13 cellular contexts compared by ENCODE assay signal in genomic region chr5:135127604-135128240, GRCh38.
DNase-seq lines count a peak whose midpoint lies in the region; ATAC-seq, FAIRE-seq and TF ChIP-seq lines count a peak whose summit lies in the region.
"Had no signal": no experiment of that assay in that cellular context is flagged by ENCODE, and none has a peak within 500 bp of the region (broad histone marks: within the 10 kb centered on the region; RNA-seq: fewer than 3 reads in every experiment).

No MANE protein-coding gene starts in this region.

- no peak overlapping the region for H3K27ac ChIP-seq in GM23248
- H3K27ac ChIP-seq in RWPE2 (ENCODE audit: poor library complexity, severe bottlenecking): peak overlapping the region; percentile 55
- H3K27ac ChIP-seq in fibroblast of lung (ENCODE audit: insufficient read depth, low read length): no peak overlapping the region
- peak overlapping the region in 4 of 5 donors; percentile 27 to 68 (median 48) for H3K27ac ChIP-seq in stomach

- H3F3A ChIP-seq in GM23248 (ENCODE audit: insufficient read depth): no peaks in the 10 kb centered on the region

- no peaks in the 10 kb centered on the region for H3K9me3 ChIP-seq in GM23248 (ENCODE audit: low read depth)
- H3K9me3 ChIP-seq in RWPE2 (ENCODE audit: severe bottlenecking): no peaks in the 10 kb centered on the region
- no peaks in the 10 kb centered on the region for H3K9me3 ChIP-seq in fibroblast of lung (ENCODE audit: control insufficient read depth, insufficient read depth, low read depth, low read length)
- H3K9me3 ChIP-seq in stomach: no peaks in the 10 kb centered on the region

- DNase-seq in GM23248 (peak; percentile 93), RWPE2 (ENCODE audit: low spot score) (peak; percentile 96), fibroblast of lung (ENCODE audit: low read depth in 2 of 2) (peak; percentile 85 to 86), stomach (peak; percentile 52), GM12892 (ENCODE audit: insufficient read length) (no peak), HuH-7 (ENCODE audit: low spot score) (no peak), COR-L47 (lab: John Stamatoyannopoulos, UW) (no peak)
- DNase-seq: cerebellar nuclear complex, KBM-7, naive B cell, NCI-H510A, T-helper 2 cell had no signal

- no peak overlapping the region for H2AFZ ChIP-seq in GM23248
- H2AFZ ChIP-seq in fibroblast of lung (ENCODE audit: low read length): no peak overlapping the region

- intact Hi-C loops in stomach (cut with DNase I; ENCODE audit: low total_unique reads): no loop called here

- peaks cover 6% of the 10 kb centered on the region; the same call in 1 of the 2 replicates for H3K4me1 ChIP-seq in GM23248 (ENCODE audit: insufficient read depth)
- peaks cover 25% of the 10 kb centered on the region for H3K4me1 ChIP-seq in RWPE2 (ENCODE audit: insufficient read depth, poor library complexity, severe bottlenecking)
- peaks cover 11% of the 10 kb centered on the region for H3K4me1 ChIP-seq in fibroblast of lung (ENCODE audit: control insufficient read depth, extremely low read depth, insufficient read depth, low read length)
- H3K4me1 ChIP-seq in stomach: peaks cover 14 to 34% (median 22%) of the 10 kb centered on the region in 4 donors

- TF ChIP-seq CTCF in RWPE2 (IDR thresholded peaks at IDR 0.05; ENCODE audit: poor library complexity, severe bottlenecking) (no peak), fibroblast of lung (conservative IDR thresholded peaks at IDR 0.05 in 1 of 2, IDR thresholded peaks at IDR 0.05 in 1 of 2; ENCODE audit: low read depth in 1 of 2, low read length in 2 of 2) (no peak), stomach (IDR thresholded peaks at IDR 0.05) (no peak)

- no peak for TF ChIP-seq EP300 in stomach (IDR thresholded peaks at IDR 0.05)

- no peaks in the 10 kb centered on the region for H3K79me2 ChIP-seq in GM23248 (ENCODE audit: insufficient read depth)
- H3K79me2 ChIP-seq in fibroblast of lung (ENCODE audit: control insufficient read depth, insufficient read depth, low read length): no peaks in the 10 kb centered on the region

- in situ Hi-C loops in GM23248 (cut with MboI): no loop called here

- ATAC-seq in RWPE2 (ENCODE audit: low read depth) (peak; percentile 95), GM18505 (IDR thresholded peaks at IDR 0.05; ENCODE audit: unreplicated experiment) (no peak)

- TF ChIP-seq POLR2A in stomach (IDR thresholded peaks at IDR 0.05): no peak
- no peak for TF ChIP-seq POLR2A in GM12892 (IDR thresholded peaks at IDR 0.05; ENCODE audit: low read depth, low read length)
- TF ChIP-seq POLR2A in GM18505 (IDR thresholded peaks at IDR 0.05; ENCODE audit: borderline replicate concordance, extremely low read depth, insufficient read depth, insufficient read length): no peak

- no peaks in the 10 kb centered on the region for H3K36me3 ChIP-seq in GM23248 (ENCODE audit: low read depth)
- H3K36me3 ChIP-seq in RWPE2 (ENCODE audit: low read depth): no peaks in the 10 kb centered on the region
- no peaks in the 10 kb centered on the region for H3K36me3 ChIP-seq in fibroblast of lung (ENCODE audit: control insufficient read depth, insufficient read depth, low read length)
- no peaks in the 10 kb centered on the region for H3K36me3 ChIP-seq in stomach

- no peak overlapping the region for H3K4me2 ChIP-seq in GM23248 (ENCODE audit: unreplicated experiment)
- H3K4me2 ChIP-seq in fibroblast of lung (ENCODE audit: extremely low read depth, insufficient read depth, low read length): peak overlapping the region; percentile 15

- no peaks in the 10 kb centered on the region for H4K20me1 ChIP-seq in GM23248 (ENCODE audit: insufficient read depth)
- H4K20me1 ChIP-seq in fibroblast of lung (ENCODE audit: control insufficient read depth, extremely low read depth, insufficient read depth, low read length): no peaks in the 10 kb centered on the region

- no peak overlapping the region for H3K9ac ChIP-seq in GM23248
- H3K9ac ChIP-seq in fibroblast of lung (ENCODE audit: insufficient read depth, low read length): no peak overlapping the region

- FAIRE-seq in GM12892 (lab: Jason Lieb, UNC): no peak

- H3K9me2 ChIP-seq in GM23248 (ENCODE audit: insufficient read depth): no peaks in the 10 kb centered on the region

- WGBS in GM23248 (ENCODE audit: low coverage in 1 of 2, low lambda C conversion rate in 2 of 2, missing lambda C conversion rate in 2 of 2), 2 experiments: 52 to 57% methylated on average over 11 of the region's 11 CpGs
- 36 to 61% (median 52%) methylated on average over 11 of the region's 11 CpGs for WGBS in stomach, 5 donors

- H3K27me3 ChIP-seq in GM23248 (replicated peaks; ENCODE audit: insufficient read depth) (peaks cover 12% of the 10 kb centered on the region), RWPE2 (ENCODE audit: insufficient read depth, poor library complexity, severe bottlenecking) (no peaks in the 10 kb centered on the region), fibroblast of lung (ENCODE audit: control insufficient read depth, insufficient read depth, low read length) (peaks cover 10% of the 10 kb centered on the region), stomach (no peaks in the 10 kb centered on the region)

- H3K4me3 ChIP-seq in GM23248: no peak overlapping the region
- no peak overlapping the region for H3K4me3 ChIP-seq in RWPE2 (ENCODE audit: severe bottlenecking)
- no peak overlapping the region for H3K4me3 ChIP-seq in fibroblast of lung (replicated peaks in 1 of 4; ENCODE audit: control extremely low read depth in 1 of 4, insufficient read depth in 1 of 4, low read depth in 3 of 4, low read length in 4 of 4)
- H3K4me3 ChIP-seq in stomach: no peak overlapping the region

Comparison
In these comparisons a context has a peak if more than half of its experiments do, and no peak if none do; other contexts are left out.
1. DNase-seq: peak in GM23248 (single experiment), RWPE2 (single experiment), fibroblast of lung (2 of 2) and stomach (single experiment); none in GM12892 (single experiment), HuH-7 (single experiment) and COR-L47 (single experiment).
2. H3K27ac ChIP-seq: peak in RWPE2 (single experiment) and stomach (4 of 5); none in GM23248 (single experiment) and fibroblast of lung (single experiment).